In the genomic region with DNA sequence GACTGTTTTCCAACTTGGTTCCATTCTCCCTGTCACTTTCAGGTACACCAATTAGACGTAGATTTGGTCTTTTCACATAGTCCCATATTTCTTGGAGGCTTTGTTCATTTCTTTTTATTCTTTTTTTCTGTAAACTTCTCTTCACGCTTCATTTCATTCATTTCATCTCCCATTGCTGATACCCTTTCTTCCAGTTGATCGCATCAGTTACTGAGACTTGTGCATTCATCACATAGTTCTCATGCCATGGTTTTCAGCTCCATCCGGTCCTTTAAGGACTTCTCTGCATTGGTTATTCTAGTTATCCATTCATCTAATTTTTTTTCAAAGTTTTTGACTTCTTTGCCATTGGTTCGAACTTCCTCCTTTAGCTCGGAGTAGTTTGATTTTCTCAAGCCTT, we compare ENCODE assay signal across 4 cellular contexts.
DNase-seq lines count a peak whose midpoint lies in the region; FAIRE-seq lines count a peak whose summit lies in the region.
"Not testable (repeated sequence)": the region's sequence is repeated elsewhere in the genome, so short reads cannot be mapped to it uniquely, and the experiment has no call there.

No MANE protein-coding gene starts in this region.

- in situ Hi-C loops in ACHN (cut with HindIII; ENCODE audit: low pct_ligation_motif_present, low pct_unique_long_range_greater_than_20kb, low sequenced_read_pairs) = not testable (repeated sequence)

- FAIRE-seq in RCC 7860 (lab: Jason Lieb, UNC) = peak; percentile 81

- DNase-seq in ACHN (peak; percentile 40), glomerular visceral epithelial cell (ENCODE audit: extremely low spot score) (peak; percentile 58), kidney tubule cell (ENCODE audit: low spot score) (peak; percentile 54)
- DNase-seq in RCC 7860 (ENCODE audit: low spot score) = not testable (repeated sequence)
